ENCODE assay signal across 10 cellular contexts in genomic region chr10:7862121-7862514, GRCh38.
"Had no signal": no experiment of that assay in that cellular context is flagged by ENCODE, and none has a peak within 500 bp of the region (broad histone marks: within the 10 kb centered on the region; RNA-seq: fewer than 3 reads in every experiment).

No MANE protein-coding gene starts in this region.

- ATAC-seq: GM23338, K562 had no signal

- DNase-seq: H9, HCEC 1CT, HFFc6, IMR-90, KG1 had no signal

- H3K4me3 ChIP-seq: GM23338, K562 had no signal

- FAIRE-seq: H1, H54, HTR-8/SVneo, K562 had no signal
